Comparison of ENCODE assay signal across 30 cellular contexts in the genomic region with DNA sequence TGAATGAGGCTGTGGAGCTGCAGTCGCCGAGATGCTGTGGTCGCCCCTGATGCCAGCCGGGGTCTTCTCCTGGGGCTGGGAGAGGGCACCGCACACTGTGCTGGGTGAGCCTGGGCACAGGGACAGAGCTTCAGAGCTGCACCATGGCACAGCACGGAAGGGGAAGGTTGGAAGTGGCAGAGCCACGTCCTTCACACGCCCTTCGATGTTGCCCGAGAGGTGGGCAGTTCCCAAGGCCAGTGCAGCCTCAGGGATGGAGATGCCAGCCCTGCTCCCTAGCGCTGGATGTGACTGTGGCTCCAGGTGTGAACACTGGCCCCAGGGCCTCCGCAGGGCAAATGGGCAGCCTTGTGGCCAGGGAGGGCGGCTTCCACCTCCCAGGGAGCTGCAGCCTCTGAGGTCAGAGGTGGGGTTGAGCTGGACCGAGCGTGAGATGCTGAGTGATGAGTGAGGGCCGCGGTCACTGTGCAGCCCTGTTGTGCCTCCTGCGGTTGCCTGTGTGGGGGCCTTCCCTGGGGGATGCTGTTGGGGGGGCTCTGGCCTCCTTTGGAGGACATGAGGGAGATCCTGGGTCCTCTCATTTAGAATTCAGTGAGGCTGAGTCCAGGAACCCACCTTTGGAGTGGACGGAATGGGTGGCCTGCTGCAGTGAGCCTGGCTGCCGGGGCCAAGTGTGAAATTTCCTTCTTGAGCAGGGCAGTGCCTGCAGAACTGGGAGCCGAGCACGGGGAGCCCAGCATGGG.
"Had no signal": no experiment of that assay in that cellular context is flagged by ENCODE, and none has a peak within 500 bp of the region (broad histone marks: within the 10 kb centered on the region; RNA-seq: fewer than 3 reads in every experiment).

No MANE protein-coding gene starts in this region.

- H3K27ac ChIP-seq: body of pancreas, coronary artery, dorsolateral prefrontal cortex, gastrocnemius medialis, VCaP had no signal

- H3K9me3 ChIP-seq: body of pancreas, gastrocnemius medialis, SK-N-SH had no signal

- ATAC-seq: body of pancreas; effector memory CD8-positive, alpha-beta T cell; gastrocnemius medialis; left cardiac atrium; naive thymus-derived CD8-positive, alpha-beta T cell had no signal

- H3K27me3 Mint-ChIP-seq: activated naive CD4-positive, alpha-beta T cell treated with anti-CD3 and anti-CD28 coated beads, Interleukin-2, amount 50 U/mL, for 24 hours; effector memory CD8-positive, alpha-beta T cell; memory B cell; progenitor cell of endocrine pancreas; type B pancreatic cell had no signal

- H3K36me3 ChIP-seq: gastrocnemius medialis had no signal

- H3K27me3 ChIP-seq: body of pancreas, dorsolateral prefrontal cortex, gastrocnemius medialis had no signal

- H3K4me3 ChIP-seq: body of pancreas, coronary artery, dorsolateral prefrontal cortex, gastrocnemius medialis had no signal

- H3K9me3 Mint-ChIP-seq: activated naive CD4-positive, alpha-beta T cell treated with anti-CD3 and anti-CD28 coated beads, Interleukin-2, amount 50 U/mL, for 24 hours; activated T-helper 1 cell treated with anti-CD3 and anti-CD28 coated beads, Interleukin-12 subunit alpha, Interleukin-12 subunit beta, Interleukin-2, Interleukin-4 antibody, amounts not matched to agents 30 ng/mL and 10 ng/mL and 1 ng/mL, durations not matched to agents 14 hours and 24 hours and 36 hours; effector memory CD8-positive, alpha-beta T cell; memory B cell; naive thymus-derived CD8-positive, alpha-beta T cell; stimulated activated naive CD8-positive, alpha-beta T cell treated with anti-CD3 and anti-CD28 coated beads, Interleukin-15, Interleukin-2, amounts not matched to agents 100 ng/mL and 50 ng/mL, for 24 hours; T-helper 1 cell treated with Interleukin-12 subunit alpha and Interleukin-12 subunit beta and Interleukin-4 antibody, amounts not matched to agents 30 μg/mL and 1 μg/mL, for 36 hours; type B pancreatic cell had no signal

- FAIRE-seq: TTC549 had no signal

- H3K4me3 Mint-ChIP-seq: activated naive CD4-positive, alpha-beta T cell treated with anti-CD3 and anti-CD28 coated beads, Interleukin-2, amount 50 U/mL, for 24 hours; activated T-helper 1 cell treated with anti-CD3 and anti-CD28 coated beads, Interleukin-12 subunit alpha, Interleukin-12 subunit beta, Interleukin-2, Interleukin-4 antibody, amounts not matched to agents 30 ng/mL and 10 ng/mL and 1 ng/mL, durations not matched to agents 14 hours and 24 hours and 36 hours; effector memory CD8-positive, alpha-beta T cell; memory B cell; naive thymus-derived CD8-positive, alpha-beta T cell; stimulated activated naive CD8-positive, alpha-beta T cell treated with anti-CD3 and anti-CD28 coated beads, Interleukin-15, Interleukin-2, amounts not matched to agents 100 ng/mL and 50 ng/mL, for 24 hours; T-helper 1 cell treated with Interleukin-12 subunit alpha and Interleukin-12 subunit beta and Interleukin-4 antibody, amounts not matched to agents 30 μg/mL and 1 μg/mL, for 36 hours; type B pancreatic cell had no signal

- H3K4me1 Mint-ChIP-seq: activated naive CD4-positive, alpha-beta T cell treated with anti-CD3 and anti-CD28 coated beads, Interleukin-2, amount 50 U/mL, for 24 hours; memory B cell; naive thymus-derived CD8-positive, alpha-beta T cell had no signal

- DNase-seq: activated CD4-positive, alpha-beta T cell treated with anti-CD3 and anti-CD28 coated beads for 4 hours; activated CD4-positive, alpha-beta T cell treated with anti-CD3 and anti-CD28 coated beads, Interleukin-2, amount 50 U/mL, for 4 hours; activated CD8-positive, alpha-beta memory T cell treated with anti-CD3 and anti-CD28 coated beads for 24 hours; activated gamma-delta T cell treated with Interleukin-2 at 50 U/mL for 16 hours; anterior cingulate cortex; body of pancreas; cerebellar nuclear complex; effector memory CD8-positive, alpha-beta T cell; erythroblast; gastrocnemius medialis; glutamatergic neuron; left cardiac atrium; midbrain; retina; SK-N-SH; stimulated activated CD4-positive, alpha-beta T cell treated with anti-CD3 and anti-CD28 coated beads, Interleukin-2, amount 100 ng/mL, for 48 hours; SW 1271; T-helper 9 cell had no signal

- H3K27ac Mint-ChIP-seq: activated naive CD4-positive, alpha-beta T cell treated with anti-CD3 and anti-CD28 coated beads, Interleukin-2, amount 50 U/mL, for 24 hours; activated T-helper 1 cell treated with anti-CD3 and anti-CD28 coated beads, Interleukin-12 subunit alpha, Interleukin-12 subunit beta, Interleukin-2, Interleukin-4 antibody, amounts not matched to agents 30 ng/mL and 10 ng/mL and 1 ng/mL, durations not matched to agents 14 hours and 24 hours and 36 hours; effector memory CD8-positive, alpha-beta T cell; memory B cell; progenitor cell of endocrine pancreas; stimulated activated naive CD8-positive, alpha-beta T cell treated with anti-CD3 and anti-CD28 coated beads, Interleukin-15, Interleukin-2, amounts not matched to agents 100 ng/mL and 50 ng/mL, for 24 hours; T-helper 1 cell treated with Interleukin-12 subunit alpha and Interleukin-12 subunit beta and Interleukin-4 antibody, amounts not matched to agents 30 μg/mL and 1 μg/mL, for 36 hours; type B pancreatic cell had no signal

- H3K9ac ChIP-seq: SK-N-SH had no signal

- H3K4me1 ChIP-seq: body of pancreas, gastrocnemius medialis had no signal

- H3K36me3 Mint-ChIP-seq: activated naive CD4-positive, alpha-beta T cell treated with anti-CD3 and anti-CD28 coated beads, Interleukin-2, amount 50 U/mL, for 24 hours; memory B cell; naive thymus-derived CD8-positive, alpha-beta T cell; type B pancreatic cell had no signal
